1 cellular context compared by ENCODE assay signal in the genomic region with DNA sequence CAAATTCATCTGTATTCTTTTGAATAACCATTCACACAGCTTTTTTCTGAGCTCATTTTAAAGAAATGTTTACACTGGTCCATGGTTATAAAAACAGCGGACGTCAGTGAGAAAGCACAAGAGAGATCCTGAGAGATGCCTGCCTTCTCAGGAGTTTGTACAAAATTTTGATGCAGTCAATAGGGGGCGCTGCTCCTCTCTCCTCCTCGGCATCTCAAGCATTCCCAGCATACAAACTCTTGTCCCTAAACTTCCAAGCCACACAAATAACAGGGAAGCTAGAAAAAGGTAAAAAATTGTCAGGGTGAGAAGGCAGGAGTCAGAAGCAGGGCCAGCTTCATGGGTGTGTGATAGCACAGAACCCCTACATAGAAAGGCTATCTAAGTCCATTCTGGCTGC.
TF ChIP-seq lines count a peak whose summit lies in the region.

No MANE protein-coding gene starts in this region.

TF ChIP-seq in IMR-90, 13 proteins besides CTCF, POLR2A, EP300 and RAD21 (continued from another document):
- TF ChIP-seq ELK1 (IDR thresholded peaks at IDR 0.05; ENCODE audit: borderline replicate concordance, low read depth, low read length) (no peak), MAFK (IDR thresholded peaks at IDR 0.05; ENCODE audit: low read depth, low read length) (no peak), RCOR1 (IDR thresholded peaks at IDR 0.05; ENCODE audit: insufficient replicate concordance, low read length) (no peak), BHLHE40 (IDR thresholded peaks at IDR 0.05; ENCODE audit: low read depth, low read length) (no peak)
